ENCODE assay signal across 23 cellular contexts in genomic region chr21:37677006-37677405, GRCh38.
"Had no signal": no experiment of that assay in that cellular context is flagged by ENCODE, and none has a peak within 500 bp of the region (broad histone marks: within the 10 kb centered on the region; RNA-seq: fewer than 3 reads in every experiment).

No MANE protein-coding gene starts in this region.

- H3K4me3 ChIP-seq: MG63, SJSA1, SK-N-MC had no signal

- H3K27ac ChIP-seq: SJSA1, SK-N-MC had no signal

- H3K4me1 ChIP-seq: SJSA1 had no signal

- H3K27me3 ChIP-seq: MG63 had no signal

- H3K36me3 ChIP-seq: MG63, SJSA1 had no signal

- H3K9me3 ChIP-seq: MG63, SJSA1 had no signal

- DNase-seq: IMR-90, Karpas-422, KG1, MG63, NCI-H1092, NCI-H1105 treated with DMSO at 0.1 percent for 48 hours, NCI-H1417 treated with DMSO at 0.1 percent for 48 hours, NCI-H187, NCI-H2029, NCI-H2081 treated with DMSO at 0.1 percent for 48 hours, NCI-H2171 treated with DMSO at 0.1 percent for 48 hours, NCI-H345, NCI-H446 treated with DMSO at 0.1 percent for 48 hours, NCI-H510A treated with DMSO at 0.1 percent for 48 hours, NCI-H526, NCI-H774, Right ventricle myocardium superior, RPMI8226, SIG-M5 had no signal

- FAIRE-seq: HepG2, RCC 7860 had no signal
